In the genomic region with DNA sequence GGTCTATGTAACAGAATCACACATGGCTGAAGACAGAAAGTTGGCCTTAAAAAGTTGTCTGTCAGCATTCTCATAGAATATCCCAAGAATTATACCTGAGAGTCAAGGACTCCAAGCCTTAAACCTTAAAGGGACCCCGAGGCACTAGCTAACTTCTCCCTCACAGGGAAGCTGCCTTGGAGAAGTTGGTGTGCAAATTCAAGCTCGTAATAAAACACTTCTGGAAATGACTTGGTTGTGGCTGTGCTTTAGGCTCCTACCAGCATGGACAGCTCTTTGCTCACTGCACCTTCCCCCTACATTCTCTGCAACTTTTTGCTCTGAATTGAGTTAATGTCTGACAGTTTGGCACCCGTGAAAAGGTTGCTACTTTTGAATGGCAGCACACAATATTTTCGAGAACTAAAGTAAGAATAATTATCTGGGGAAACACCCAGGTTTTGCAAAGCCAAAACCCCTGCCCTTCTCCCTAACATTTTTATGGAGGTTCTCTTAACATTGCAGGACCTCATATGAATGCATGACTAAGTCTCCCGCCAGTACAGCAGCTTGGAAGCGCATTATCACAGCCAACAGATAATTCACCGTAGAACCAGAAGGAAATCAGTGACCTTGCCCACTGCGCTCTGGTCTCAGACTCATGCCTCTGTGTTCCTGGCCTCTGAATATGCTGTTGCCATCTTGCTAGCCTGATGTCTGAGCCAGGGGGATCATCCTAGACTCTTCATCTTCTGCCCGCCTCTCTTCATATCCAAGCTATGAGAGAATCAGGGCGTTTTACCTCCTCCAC, we compare ENCODE assay signal across 22 cellular contexts.
DNase-seq lines count a peak whose midpoint lies in the region; ATAC-seq and TF ChIP-seq lines count a peak whose summit lies in the region.
"Had no signal": no experiment of that assay in that cellular context is flagged by ENCODE, and none has a peak within 500 bp of the region (broad histone marks: within the 10 kb centered on the region; RNA-seq: fewer than 3 reads in every experiment).

No MANE protein-coding gene starts in this region.

- H3K27ac Mint-ChIP-seq in glutamatergic neuron (ENCODE audit: unreplicated experiment) (peak overlapping the region; percentile 31), neural crest cell (ENCODE audit: unreplicated experiment) (peak overlapping the region; percentile 13)
- H3K27ac Mint-ChIP-seq in activated T-helper 17 cell treated with anti-CD3 and anti-CD28 coated beads, Interleukin-2, amount 50 U/mL, for 72 hours: no peak overlapping the region
- H3K27ac Mint-ChIP-seq: CD4-positive, alpha-beta memory T cell had no signal

- DNase-seq in Right ventricle myocardium inferior (ENCODE audit: missing footprints): no peak
- DNase-seq in cardiac septum (ENCODE audit: low spot score): no peak
- no peak for DNase-seq in glutamatergic neuron
- DNase-seq in neural crest cell (ENCODE audit: low read depth, low spot score): no peak
- no peak for DNase-seq in NOMO-1 treated with DMSO at 0.1 percent for 48 hours (lab: John Stamatoyannopoulos, UW; ENCODE audit: unreplicated experiment)
- DNase-seq: ACHN; Caco-2; CD4-positive, alpha-beta memory T cell; DMS 273 treated with DMSO at 0.1 percent for 48 hours; DMS79 treated with DMSO at 0.1 percent for 48 hours; H7; Kasumi-1; NCI-H1417; NCI-H1694 treated with DMSO at 0.1 percent for 48 hours; NCI-H446 treated with DMSO at 0.1 percent for 48 hours; NCI-H526 treated with DMSO at 0.1 percent for 48 hours; PC-9; RPMI8226; SIG-M5 had no signal

- ATAC-seq in Right ventricle myocardium inferior: peak; percentile 41
- no peak for ATAC-seq in HG03571 (IDR thresholded peaks at IDR 0.05; ENCODE audit: unreplicated experiment)
- no peak for ATAC-seq in activated T-helper 17 cell treated with anti-CD3 and anti-CD28 coated beads, Interleukin-2, amount 50 U/mL, for 72 hours (replicated peaks)
- ATAC-seq in HG03159 (IDR thresholded peaks at IDR 0.05; ENCODE audit: unreplicated experiment): no peak

- H3K9me3 Mint-ChIP-seq in glutamatergic neuron (ENCODE audit: unreplicated experiment) (peaks cover 9% of the 10 kb centered on the region), neural crest cell (peaks cover 4% of the 10 kb centered on the region)
- H3K9me3 Mint-ChIP-seq in activated T-helper 17 cell treated with anti-CD3 and anti-CD28 coated beads, Interleukin-2, amount 50 U/mL, for 72 hours: no peaks in the 10 kb centered on the region

- H3K27me3 Mint-ChIP-seq in glutamatergic neuron (ENCODE audit: unreplicated experiment) (peaks cover 12% of the 10 kb centered on the region), neural crest cell (ENCODE audit: low read depth) (no peaks in the 10 kb centered on the region)
- peaks cover 3% of the 10 kb centered on the region for H3K27me3 Mint-ChIP-seq in activated T-helper 17 cell treated with anti-CD3 and anti-CD28 coated beads, Interleukin-2, amount 50 U/mL, for 72 hours

- H3K36me3 Mint-ChIP-seq in glutamatergic neuron (ENCODE audit: unreplicated experiment) (peaks cover 5% of the 10 kb centered on the region), neural crest cell (ENCODE audit: low read depth) (peaks cover 3% of the 10 kb centered on the region)
- H3K36me3 Mint-ChIP-seq in activated T-helper 17 cell treated with anti-CD3 and anti-CD28 coated beads, Interleukin-2, amount 50 U/mL, for 72 hours (ENCODE audit: low read depth): no peaks in the 10 kb centered on the region
- H3K36me3 Mint-ChIP-seq: CD4-positive, alpha-beta memory T cell had no signal

- intact Hi-C loops in Right ventricle myocardium inferior (cut with DNase I): no loop called here
- intact Hi-C loops in cardiac septum (cut with DNase I): no loop called here

- no peak for TF ChIP-seq CTCF in glutamatergic neuron (IDR thresholded peaks at IDR 0.05; ENCODE audit: partially characterized antibody, unreplicated experiment)
- no peak for TF ChIP-seq CTCF in neural crest cell (conservative IDR thresholded peaks at IDR 0.05)

- peak overlapping the region; percentile 16 for H3K4me3 Mint-ChIP-seq in glutamatergic neuron (ENCODE audit: unreplicated experiment)
- H3K4me3 Mint-ChIP-seq in neural crest cell: no peak overlapping the region
- H3K4me3 Mint-ChIP-seq in activated T-helper 17 cell treated with anti-CD3 and anti-CD28 coated beads, Interleukin-2, amount 50 U/mL, for 72 hours: no peak overlapping the region
- H3K4me3 Mint-ChIP-seq: CD4-positive, alpha-beta memory T cell had no signal

- H3K4me1 Mint-ChIP-seq in glutamatergic neuron (ENCODE audit: low read depth, unreplicated experiment): peaks cover 38% of the 10 kb centered on the region
- H3K4me1 Mint-ChIP-seq in neural crest cell: peaks cover 19% of the 10 kb centered on the region
- no peaks in the 10 kb centered on the region for H3K4me1 Mint-ChIP-seq in activated T-helper 17 cell treated with anti-CD3 and anti-CD28 coated beads, Interleukin-2, amount 50 U/mL, for 72 hours
- H3K4me1 Mint-ChIP-seq: CD4-positive, alpha-beta memory T cell had no signal
